Comparison of ENCODE assay signal across 9 cellular contexts in the genomic region with DNA sequence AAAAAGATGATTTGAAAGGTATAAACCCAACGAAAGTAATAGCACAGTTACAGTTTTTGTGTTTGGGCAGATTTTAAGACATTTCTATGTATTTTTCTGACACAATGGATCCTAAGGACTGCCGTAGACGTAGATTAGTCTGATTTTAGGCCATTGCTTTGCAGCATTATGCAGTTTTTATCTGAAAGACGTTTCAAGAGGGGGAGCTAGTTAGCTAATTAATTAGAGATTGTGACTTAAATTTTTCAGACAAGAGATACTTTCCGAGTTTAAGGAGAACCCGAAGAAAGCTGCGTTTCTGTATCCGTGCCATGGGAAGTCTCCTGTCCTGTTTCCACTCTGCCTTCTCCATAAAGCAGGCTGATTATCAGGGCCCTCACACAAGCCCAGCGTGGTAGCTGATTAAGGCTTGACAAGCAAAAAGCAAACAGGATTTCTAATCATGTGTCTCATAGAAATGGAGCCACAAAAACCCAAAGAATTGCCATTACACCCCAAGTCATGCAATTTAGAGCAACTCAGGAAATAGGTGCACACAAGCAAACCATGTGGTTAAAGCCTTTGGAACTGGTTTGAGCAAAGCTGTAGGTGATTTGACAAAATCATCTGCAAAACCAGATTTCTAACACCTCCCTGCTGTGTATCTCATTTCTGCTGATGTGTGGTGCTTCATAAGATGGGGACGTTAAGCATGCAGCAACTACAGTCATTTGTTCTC.
DNase-seq lines count a peak whose midpoint lies in the region; ATAC-seq and TF ChIP-seq lines count a peak whose summit lies in the region.
"Had no signal": no experiment of that assay in that cellular context is flagged by ENCODE, and none has a peak within 500 bp of the region (broad histone marks: within the 10 kb centered on the region; RNA-seq: fewer than 3 reads in every experiment).

No MANE protein-coding gene starts in this region.

- peaks cover 70% of the 10 kb centered on the region for H3K4me1 Mint-ChIP-seq in CD8-positive, alpha-beta T cell (ENCODE audit: low read depth)
- peaks cover 6% of the 10 kb centered on the region for H3K4me1 Mint-ChIP-seq in Caco-2 (ENCODE audit: low read depth, unreplicated experiment)

- H3K36me3 ChIP-seq in CD8-positive, alpha-beta T cell (ENCODE audit: insufficient read depth, low read length) = no peaks in the 10 kb centered on the region
- no peaks in the 10 kb centered on the region for H3K36me3 ChIP-seq in Caco-2 (ENCODE audit: control insufficient read depth, insufficient read depth, low read length)

- no peaks in the 10 kb centered on the region for H3K9me3 ChIP-seq in CD8-positive, alpha-beta T cell (ENCODE audit: low read length)
- H3K9me3 ChIP-seq in mononuclear cell (ENCODE audit: low read depth, low read length) = no peaks in the 10 kb centered on the region
- no peaks in the 10 kb centered on the region for H3K9me3 ChIP-seq in Caco-2

- peaks cover 9% of the 10 kb centered on the region for H3K36me3 Mint-ChIP-seq in CD8-positive, alpha-beta T cell
- no peaks in the 10 kb centered on the region for H3K36me3 Mint-ChIP-seq in Caco-2 (ENCODE audit: insufficient read depth, unreplicated experiment)

- no peaks in the 10 kb centered on the region for H3K9me3 Mint-ChIP-seq in CD8-positive, alpha-beta T cell
- H3K9me3 Mint-ChIP-seq in Caco-2 (ENCODE audit: unreplicated experiment) = no peaks in the 10 kb centered on the region

- H3K27me3 Mint-ChIP-seq in CD8-positive, alpha-beta T cell (ENCODE audit: low read depth) = no peaks in the 10 kb centered on the region
- H3K27me3 Mint-ChIP-seq in Caco-2 (ENCODE audit: insufficient read depth, unreplicated experiment) = no peaks in the 10 kb centered on the region

- peak overlapping the region; percentile 90 for H3K4me3 Mint-ChIP-seq in CD8-positive, alpha-beta T cell
- no peak overlapping the region for H3K4me3 Mint-ChIP-seq in Caco-2 (ENCODE audit: unreplicated experiment)

- peak; percentile 79 for ATAC-seq in CD8-positive, alpha-beta T cell
- ATAC-seq in HG03469 (IDR thresholded peaks at IDR 0.05; ENCODE audit: unreplicated experiment) = peak; percentile 62

- peak overlapping the region; percentile 48 for H3K4me3 ChIP-seq in CD8-positive, alpha-beta T cell (ENCODE audit: low read depth, low read length)
- peak overlapping the region; percentile 25 for H3K4me3 ChIP-seq in mononuclear cell (ENCODE audit: low read length)
- no peak overlapping the region for H3K4me3 ChIP-seq in Caco-2 (ENCODE audit: low read depth, low read length)

- CTCF ChIA-PET in CD8-positive, alpha-beta T cell (lab: Charles Lee) = interaction anchor here (0.7 to 2.8 kb wide), 21 partner anchors 9 to 962 kb away, joined by 3 to 18 read pairs (median 4); no protein-coding TSS in a partner anchor
- CTCF ChIA-PET in Caco-2 (lab: Charles Lee) = interaction anchor here (0.6 kb wide), 2 partner anchors 21 to 256 kb away, joined by 3 to 4 read pairs; no protein-coding TSS in a partner anchor

- no peaks in the 10 kb centered on the region for H3K27me3 ChIP-seq in CD8-positive, alpha-beta T cell (ENCODE audit: insufficient read depth, low read length)
- no peaks in the 10 kb centered on the region for H3K27me3 ChIP-seq in mononuclear cell (ENCODE audit: insufficient read depth, low read length)
- H3K27me3 ChIP-seq in Caco-2 (replicated peaks; ENCODE audit: control insufficient read depth, insufficient read depth, low read length) = no peaks in the 10 kb centered on the region

- intact Hi-C loops in CD8-positive, alpha-beta T cell (cut with DNase I, micrococcal nuclease) = loop anchor here (1.0 to 5.0 kb wide), 6 partner anchors 20 to 957 kb away; partner anchors contain the start of gene ID2 (in 2 of the 2)
- intact Hi-C loops in Caco-2 (cut with micrococcal nuclease; ENCODE audit: unreplicated experiment) = no loop called here

- DNase-seq in CD8-positive, alpha-beta T cell = peak in 5 of 7 experiments; percentile 18 to 68 (median 30)
- DNase-seq in amniotic epithelial cell (ENCODE audit: low read depth) (peak; percentile 5), Caco-2 (no peak), GM13976 (ENCODE audit: low spot score) (no peak), ACHN (no peak)
- DNase-seq in activated effector memory CD4-positive, alpha-beta T cell treated with Interleukin-2 at 50 U/mL for 16 hours = no peak

- POLR2A ChIA-PET in CD8-positive, alpha-beta T cell (lab: Charles Lee) = interaction anchor here (0.7 to 4.3 kb wide), 17 partner anchors 10 to 959 kb away, joined by 3 to 33 read pairs (median 5); partner anchors contain the start of gene ID2
- POLR2A ChIA-PET in Caco-2 (lab: Charles Lee) = no interaction called here

- peaks cover 29% of the 10 kb centered on the region for H3K4me1 ChIP-seq in CD8-positive, alpha-beta T cell (ENCODE audit: insufficient read depth, low read length)
- peaks cover 8% of the 10 kb centered on the region for H3K4me1 ChIP-seq in mononuclear cell (ENCODE audit: insufficient read depth, low read length)
- H3K4me1 ChIP-seq in Caco-2 = no peaks in the 10 kb centered on the region

- no TSS peak for BruUV-seq in Caco-2 (replicated peaks; lab: Mats Ljungman, UMichigan)

- peak overlapping the region; percentile 6 for H3K27ac ChIP-seq in CD8-positive, alpha-beta T cell (ENCODE audit: low read depth, low read length)
- H3K27ac ChIP-seq: HL-60 had no signal

- peak overlapping the region; percentile 94 for H3K27ac Mint-ChIP-seq in CD8-positive, alpha-beta T cell
- no peak overlapping the region for H3K27ac Mint-ChIP-seq in Caco-2 (ENCODE audit: unreplicated experiment)

- TF ChIP-seq CTCF in CD8-positive, alpha-beta T cell (IDR thresholded peaks at IDR 0.05) = no peak
- TF ChIP-seq CTCF in Caco-2 (IDR thresholded peaks at IDR 0.05; ENCODE audit: insufficient read depth in 1 of 2, low read depth in 1 of 2, low read length in 1 of 2, severe bottlenecking in 1 of 2, unreplicated experiment in 1 of 2) = no peak
- no peak for TF ChIP-seq CTCF in GM13976 (IDR thresholded peaks at IDR 0.05; ENCODE audit: borderline replicate concordance, control extremely low read depth, extremely low read depth, insufficient read depth, missing control alignments)

- in situ Hi-C loops in GM13976 (cut with MboI; ENCODE audit: low sequenced_read_pairs, unreplicated experiment) = no loop called here
- in situ Hi-C loops in ACHN (cut with HindIII; ENCODE audit: low pct_ligation_motif_present, low pct_unique_long_range_greater_than_20kb, low sequenced_read_pairs) = no loop called here

Comparison
In these comparisons a context has a peak if more than half of its experiments do, and no peak if none do; other contexts are left out.
1. DNase-seq: peak in CD8-positive, alpha-beta T cell (5 of 7) and amniotic epithelial cell (single experiment); none in Caco-2 (0 of 2), GM13976 (single experiment), ACHN (single experiment) and activated effector memory CD4-positive, alpha-beta T cell treated with Interleukin-2 at 50 U/mL for 16 hours (single experiment).